Comparison of ENCODE assay signal across 25 cellular contexts in genomic region chr20:38065764-38066375, GRCh38. TPM values are rescaled to one million over a fixed set of nuclear protein-coding genes. Genes with fewer than 3 reads are reported as not detected.
A peak's percentile ranks its signal among the peaks of the same experiment; 100 is the strongest.
DNase-seq lines count a peak whose midpoint lies in the region; ATAC-seq and TF ChIP-seq lines count a peak whose summit lies in the region.
"Had no signal": no experiment of that assay in that cellular context is flagged by ENCODE, and none has a peak within 500 bp of the region (broad histone marks: within the 10 kb centered on the region; RNA-seq: fewer than 3 reads in every experiment).

No MANE protein-coding gene starts in this region.

- H3K9ac ChIP-seq in OCI-LY1 (ENCODE audit: low read length), result no peak overlapping the region
- no peak overlapping the region for H3K9ac ChIP-seq in skeletal muscle tissue (ENCODE audit: low read depth in 1 of 3, low read length in 3 of 3)

- H3K36me3 ChIP-seq in OCI-LY1 (ENCODE audit: insufficient read depth, low read length), result peaks cover 100% of the 10 kb centered on the region
- no peaks in the 10 kb centered on the region for H3K36me3 ChIP-seq in hepatocyte (replicated peaks; ENCODE audit: insufficient read depth, low read depth)
- peaks cover 24 to 45% (median 34%) of the 10 kb centered on the region in 3 donors for H3K36me3 ChIP-seq in skeletal muscle tissue (ENCODE audit: control insufficient read depth in 3 of 3, insufficient read depth in 3 of 3, low read length in 3 of 3)
- no peaks in the 10 kb centered on the region for H3K36me3 ChIP-seq in breast epithelium

- peak; percentile 47 for DNase-seq in cerebellum (ENCODE audit: low spot score)
- no peak for DNase-seq in hepatocyte (ENCODE audit: low spot score)
- DNase-seq in breast epithelium (ENCODE audit: low spot score in 2 of 2), result no peak
- no peak for DNase-seq in activated naive CD8-positive, alpha-beta T cell treated with anti-CD3 and anti-CD28 coated beads, Interleukin-2, amount 50 U/mL, for 24 hours
- DNase-seq in SIG-M5 treated with dmso at 0.1 percent for 504 hours (lab: John Stamatoyannopoulos, UW; ENCODE audit: unreplicated experiment), result no peak
- DNase-seq: activated CD4-positive, alpha-beta T cell treated with anti-CD3 and anti-CD28 coated beads for 4 hours; activated naive CD4-positive, alpha-beta T cell treated with anti-CD3 and anti-CD28 coated beads for 36 hours; activated T-cell treated with anti-CD3 and anti-CD28 coated beads, Interleukin-2, amount 50 U/mL, for 48 hours; amniotic stem cell; CD4-positive, CD25-positive, alpha-beta regulatory T cell; EL; left lung; midbrain; naive thymus-derived CD8-positive, alpha-beta T cell; NCI-H1105; NCI-H526; sigmoid colon; stimulated activated CD4-positive, alpha-beta T cell treated with anti-CD3 and anti-CD28 coated beads, Interleukin-15, amount 100 ng/mL, for 24 hours had no signal

- H3K27me3 Mint-ChIP-seq in activated naive CD8-positive, alpha-beta T cell treated with anti-CD3 and anti-CD28 coated beads, Interleukin-2, amount 50 U/mL, for 24 hours, result no peaks in the 10 kb centered on the region
- H3K27me3 Mint-ChIP-seq: CD4-positive, CD25-positive, alpha-beta regulatory T cell; naive thymus-derived CD8-positive, alpha-beta T cell had no signal

- no peak overlapping the region for H3K4me3 ChIP-seq in OCI-LY1 (ENCODE audit: low read depth, low read length, poor library complexity, severe bottlenecking)
- no peak overlapping the region for H3K4me3 ChIP-seq in hepatocyte
- H3K4me3 ChIP-seq in skeletal muscle tissue (ENCODE audit: low read length in 3 of 3), result no peak overlapping the region
- no peak overlapping the region for H3K4me3 ChIP-seq in breast epithelium
- H3K4me3 ChIP-seq: left lung, sigmoid colon, upper lobe of left lung had no signal

- H4K20me1 ChIP-seq in OCI-LY1 (ENCODE audit: insufficient read depth, low read length), result no peaks in the 10 kb centered on the region
- no peaks in the 10 kb centered on the region for H4K20me1 ChIP-seq in hepatocyte (ENCODE audit: insufficient read depth, poor library complexity, severe bottlenecking)

- H3K4me1 ChIP-seq in OCI-LY1 (ENCODE audit: insufficient read depth, low read length, severe bottlenecking) (peaks cover 12% of the 10 kb centered on the region), hepatocyte (ENCODE audit: insufficient read depth) (no peaks in the 10 kb centered on the region), skeletal muscle tissue (ENCODE audit: control insufficient read depth in 3 of 3, insufficient read depth in 3 of 3, low read length in 3 of 3) (peaks cover 10 to 16% (median 14%) of the 10 kb centered on the region in 3 donors), breast epithelium (no peaks in the 10 kb centered on the region)
- H3K4me1 ChIP-seq: left lung had no signal

- no peak overlapping the region for H3K4me3 Mint-ChIP-seq in activated naive CD8-positive, alpha-beta T cell treated with anti-CD3 and anti-CD28 coated beads, Interleukin-2, amount 50 U/mL, for 24 hours
- H3K4me3 Mint-ChIP-seq: activated naive CD4-positive, alpha-beta T cell treated with anti-CD3 and anti-CD28 coated beads for 36 hours; CD4-positive, CD25-positive, alpha-beta regulatory T cell; naive thymus-derived CD8-positive, alpha-beta T cell had no signal

- H3K4me1 Mint-ChIP-seq in activated naive CD8-positive, alpha-beta T cell treated with anti-CD3 and anti-CD28 coated beads, Interleukin-2, amount 50 U/mL, for 24 hours, result no peaks in the 10 kb centered on the region

- intact Hi-C loops in breast epithelium (cut with DNase I; ENCODE audit: low total_unique reads), result no loop called here

- no peaks in the 10 kb centered on the region for H3K9me2 ChIP-seq in OCI-LY1 (ENCODE audit: low read depth, low read length)
- no peaks in the 10 kb centered on the region for H3K9me2 ChIP-seq in hepatocyte (replicated peaks; ENCODE audit: insufficient read depth)

- H3K27ac ChIP-seq in OCI-LY1 (ENCODE audit: low read depth, low read length, poor library complexity, severe bottlenecking) (peak overlapping the region; percentile 18), hepatocyte (peak overlapping the region; percentile 1), skeletal muscle tissue (ENCODE audit: low read depth, low read length) (peak overlapping the region; percentile 94), breast epithelium (no peak overlapping the region)
- H3K27ac ChIP-seq: HL-60, left lung had no signal

- H3K27ac Mint-ChIP-seq in activated naive CD8-positive, alpha-beta T cell treated with anti-CD3 and anti-CD28 coated beads, Interleukin-2, amount 50 U/mL, for 24 hours, result no peak overlapping the region
- H3K27ac Mint-ChIP-seq: activated naive CD4-positive, alpha-beta T cell treated with anti-CD3 and anti-CD28 coated beads for 36 hours; naive thymus-derived CD8-positive, alpha-beta T cell had no signal

- WGBS in hepatocyte (ENCODE audit: low lambda C conversion rate, missing lambda C conversion rate), result 86% methylated on average over 10 of the region's 10 CpGs

- H3K36me3 Mint-ChIP-seq in activated naive CD8-positive, alpha-beta T cell treated with anti-CD3 and anti-CD28 coated beads, Interleukin-2, amount 50 U/mL, for 24 hours (ENCODE audit: low read depth), result peaks cover 52% of the 10 kb centered on the region

- TF ChIP-seq POLR2A in breast epithelium (IDR thresholded peaks at IDR 0.05), result no peak

- TF ChIP-seq CTCF in OCI-LY1 (IDR thresholded peaks at IDR 0.05; ENCODE audit: low read length) (no peak), hepatocyte (IDR thresholded peaks at IDR 0.05; ENCODE audit: poor library complexity) (no peak), breast epithelium (IDR thresholded peaks at IDR 0.05) (no peak)

- H3K9me3 Mint-ChIP-seq in activated naive CD8-positive, alpha-beta T cell treated with anti-CD3 and anti-CD28 coated beads, Interleukin-2, amount 50 U/mL, for 24 hours, result no peaks in the 10 kb centered on the region
- H3K9me3 Mint-ChIP-seq: activated naive CD4-positive, alpha-beta T cell treated with anti-CD3 and anti-CD28 coated beads for 36 hours; naive thymus-derived CD8-positive, alpha-beta T cell had no signal

- H3K4me2 ChIP-seq in OCI-LY1 (ENCODE audit: low read length) (no peak overlapping the region), hepatocyte (no peak overlapping the region)

- ATAC-seq in GM21360 (IDR thresholded peaks at IDR 0.05; ENCODE audit: unreplicated experiment), result no peak
- ATAC-seq in activated naive CD8-positive, alpha-beta T cell treated with anti-CD3 and anti-CD28 coated beads, Interleukin-2, amount 50 U/mL, for 24 hours, result no peak
- ATAC-seq: HCT116; left lung; naive thymus-derived CD8-positive, alpha-beta T cell; Panc1 had no signal

- 0 out of 2 replicates have a peak, but pooled peaks cover 5% of the 10 kb centered on the region for H3K9me3 ChIP-seq in OCI-LY1 (ENCODE audit: low read length)
- H3K9me3 ChIP-seq in hepatocyte (ENCODE audit: low read depth), result no peaks in the 10 kb centered on the region
- H3K9me3 ChIP-seq in skeletal muscle tissue (ENCODE audit: control insufficient read depth in 3 of 3, low read length in 3 of 3), result no peaks in the 10 kb centered on the region
- H3K9me3 ChIP-seq in breast epithelium, result no peaks in the 10 kb centered on the region
- H3K9me3 ChIP-seq: left lung, sigmoid colon, upper lobe of left lung had no signal

- no peak overlapping the region for H2AFZ ChIP-seq in OCI-LY1 (ENCODE audit: low read length)
- H2AFZ ChIP-seq in hepatocyte, result no peak overlapping the region

- H3K79me2 ChIP-seq in OCI-LY1 (ENCODE audit: insufficient read depth, low read length), result no peaks in the 10 kb centered on the region
- H3K79me2 ChIP-seq in hepatocyte, result peaks cover 6% of the 10 kb centered on the region

- no peaks in the 10 kb centered on the region for H3F3A ChIP-seq in OCI-LY1 (ENCODE audit: insufficient read depth, low read length)

- H3K27me3 ChIP-seq in OCI-LY1 (ENCODE audit: insufficient read depth, low read length) (no peaks in the 10 kb centered on the region), hepatocyte (no peaks in the 10 kb centered on the region), skeletal muscle tissue (ENCODE audit: control insufficient read depth in 3 of 3, insufficient read depth in 3 of 3, low read length in 3 of 3) (no peaks in the 10 kb centered on the region), breast epithelium (no peaks in the 10 kb centered on the region)
- H3K27me3 ChIP-seq: left lung, sigmoid colon, upper lobe of left lung had no signal

RNA-seq across cellular contexts. Expression of gene RPRD1B, which starts 32.3 kb away (rescaled TPM):
- total RNA-seq in cerebellum (33.8 TPM), hepatocyte (26.8 and 28.0 TPM in 2 replicates), skeletal muscle tissue (35.5 TPM), breast epithelium (10 to 100 TPM; 21.4 to 33.8 (median 31.3) TPM)
- 16.5 and 18.5 TPM in 2 replicates for polyA plus RNA-seq in hepatocyte

RNA-seq across cellular contexts. Expression of gene TTI1, which starts 32.6 kb away (rescaled TPM):
- total RNA-seq in cerebellum (34.8 TPM), hepatocyte (15.1 and 15.7 TPM in 2 replicates), skeletal muscle tissue (22.4 TPM), breast epithelium (10 to 100 TPM; 10.2 to 20.2 (median 16.7) TPM)
- polyA plus RNA-seq in hepatocyte, result 12.6 and 15.1 TPM in 2 replicates

Comparison
In these comparisons a context has a peak if more than half of its experiments do, and no peak if none do; other contexts are left out.
1. H3K27ac ChIP-seq: peak in OCI-LY1 (single experiment), hepatocyte (single experiment) and skeletal muscle tissue (single experiment); none in breast epithelium (0 of 2).